In the genomic region with DNA sequence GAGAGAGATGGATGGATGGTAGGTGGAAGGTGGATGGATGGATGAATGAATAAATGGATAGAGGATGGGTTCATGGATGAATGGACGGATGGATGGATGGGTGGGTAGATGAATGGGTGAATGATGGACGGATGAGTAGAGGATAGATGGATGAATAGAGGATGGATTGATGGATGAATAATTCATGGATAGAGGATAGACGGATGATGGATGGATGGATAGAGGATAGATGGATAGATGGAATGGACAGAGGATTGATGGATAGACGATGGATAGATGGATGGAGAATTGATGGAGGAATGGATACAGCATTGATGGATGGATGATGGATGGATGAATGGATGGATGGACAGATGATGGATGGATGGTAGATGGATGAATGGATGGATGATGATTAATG, we compare ENCODE assay signal across 14 cellular contexts.
"Had no signal": no experiment of that assay in that cellular context is flagged by ENCODE, and none has a peak within 500 bp of the region (broad histone marks: within the 10 kb centered on the region; RNA-seq: fewer than 3 reads in every experiment).

No MANE protein-coding gene starts in this region.

- H3K4me1 ChIP-seq: SJCRH30 had no signal

- H3K27ac ChIP-seq: brain microvascular endothelial cell, KMS-11, SJCRH30, SK-N-MC had no signal

- H3K4me2 ChIP-seq: KMS-11 had no signal

- H3K27me3 ChIP-seq: brain microvascular endothelial cell, SJCRH30 had no signal

- H3K36me3 ChIP-seq: brain microvascular endothelial cell, SJCRH30 had no signal

- H3K9me3 ChIP-seq: SJCRH30 had no signal

- DNase-seq: activated effector memory CD4-positive, alpha-beta T cell treated with anti-CD3 and anti-CD28 coated beads, Interleukin-2, amount 50 U/mL, for 16 hours; activated naive CD4-positive, alpha-beta T cell; activated naive CD4-positive, alpha-beta T cell treated with anti-CD3 and anti-CD28 coated beads, Interleukin-2, amount 50 U/mL, for 16 hours; activated T-cell treated with anti-CD3 and anti-CD28 coated beads, Interleukin-2, amount 50 U/mL, for 1 hour; amniotic stem cell; NCI-H1092; NCI-H1436 treated with DMSO at 0.1 percent for 48 hours; NCI-H2171; Right ventricle myocardium superior had no signal

- H3K9ac ChIP-seq: KMS-11 had no signal

- H3K4me3 ChIP-seq: SJCRH30, SK-N-MC had no signal

- FAIRE-seq: TTC549 had no signal
